In the genomic region with DNA sequence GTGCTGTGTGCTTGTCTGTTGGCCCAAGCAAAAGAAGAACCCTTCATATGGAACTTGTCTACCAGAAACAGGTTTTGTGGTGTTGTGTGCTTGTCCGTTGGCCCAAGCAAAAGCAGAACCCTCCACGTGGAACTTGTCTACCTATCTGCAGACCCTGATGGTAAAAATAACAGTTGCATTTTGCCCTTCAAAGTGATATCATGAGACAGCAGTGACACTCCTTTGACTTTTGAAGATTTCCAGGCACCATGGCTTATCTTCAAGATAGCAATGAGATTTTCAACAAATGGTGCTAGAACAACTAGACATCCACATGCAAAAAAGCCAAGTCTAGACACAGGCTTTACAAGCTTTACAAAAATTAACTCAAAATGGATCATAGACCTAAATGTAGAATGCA, we compare ENCODE assay signal across 25 cellular contexts.
"Had no signal": no experiment of that assay in that cellular context is flagged by ENCODE, and none has a peak within 500 bp of the region (broad histone marks: within the 10 kb centered on the region; RNA-seq: fewer than 3 reads in every experiment).

No MANE protein-coding gene starts in this region.

- H3K4me3 ChIP-seq: esophagus squamous epithelium, gastrocnemius medialis, psoas muscle, right atrium auricular region, thoracic aorta, upper lobe of left lung had no signal

- ATAC-seq: activated CD4-positive, CD25-positive, alpha-beta regulatory T cell treated with anti-CD3 and anti-CD28 coated beads, Interleukin-2, amount 50 U/mL, for 24 hours; activated naive CD4-positive, alpha-beta T cell treated with anti-CD3 and anti-CD28 coated beads, Interleukin-2, amount 50 U/mL, for 72 hours; activated T-helper 17 cell treated with anti-CD3 and anti-CD28 coated beads, Interleukin-2, amount 50 U/mL, for 72 hours; gastrocnemius medialis; naive thymus-derived CD4-positive, alpha-beta T cell; psoas muscle had no signal

- H3K9me3 ChIP-seq: esophagus squamous epithelium, gastrocnemius medialis, psoas muscle, right atrium auricular region, thoracic aorta, upper lobe of left lung had no signal

- H3K27ac Mint-ChIP-seq: activated CD4-positive, alpha-beta T cell treated with anti-CD3 and anti-CD28 coated beads, Interleukin-2, amount 10 ng/mL, durations not matched to agents 7 days and 5 days; activated T-cell treated with anti-CD3 and anti-CD28 coated beads, Interleukin-2, amount 50 U/mL, for 24 hours; activated T-helper 17 cell treated with anti-CD3 and anti-CD28 coated beads, Interleukin-2, amount 50 U/mL, for 72 hours; brain; naive thymus-derived CD4-positive, alpha-beta T cell; T-helper 1 cell treated with Interleukin-12 subunit alpha and Interleukin-12 subunit beta and Interleukin-4 antibody, amounts not matched to agents 30 μg/mL and 1 μg/mL, for 36 hours had no signal

- H3K27me3 ChIP-seq: esophagus squamous epithelium, gastrocnemius medialis, right atrium auricular region, upper lobe of left lung had no signal

- H3K4me3 Mint-ChIP-seq: activated CD4-positive, alpha-beta T cell treated with anti-CD3 and anti-CD28 coated beads, Interleukin-2, amount 10 ng/mL, durations not matched to agents 7 days and 5 days; activated T-cell treated with anti-CD3 and anti-CD28 coated beads, Interleukin-2, amount 50 U/mL, for 24 hours; activated T-helper 17 cell treated with anti-CD3 and anti-CD28 coated beads, Interleukin-2, amount 50 U/mL, for 72 hours; brain; naive thymus-derived CD4-positive, alpha-beta T cell; T-helper 1 cell treated with Interleukin-12 subunit alpha and Interleukin-12 subunit beta and Interleukin-4 antibody, amounts not matched to agents 30 μg/mL and 1 μg/mL, for 36 hours had no signal

- DNase-seq: activated CD4-positive, alpha-beta T cell treated with anti-CD3 and anti-CD28 coated beads, Interleukin-2, amount 10 ng/mL, durations not matched to agents 7 days and 5 days; activated CD8-positive, alpha-beta memory T cell treated with anti-CD3 and anti-CD28 coated beads, Interleukin-2, amount 50 U/mL, for 4 hours; activated T-cell treated with anti-CD3 and anti-CD28 coated beads, Interleukin-2, amount 50 U/mL, for 24 hours; aorta; caudate nucleus; dermis blood vessel endothelial cell; effector memory CD4-positive, alpha-beta T cell; esophagus squamous epithelium; gastrocnemius medialis; hypothalamus; mesenchymal stem cell; naive thymus-derived CD4-positive, alpha-beta T cell; psoas muscle; stimulated activated CD4-positive, alpha-beta T cell treated with anti-CD3 and anti-CD28 coated beads, Interleukin-4, amount 100 ng/mL, for 24 hours; stimulated activated naive CD4-positive, alpha-beta T cell treated with Interleukin-2 at 50 U/mL for 16 hours; T1000; upper lobe of left lung had no signal

- H3K9me3 Mint-ChIP-seq: activated CD4-positive, alpha-beta T cell treated with anti-CD3 and anti-CD28 coated beads, Interleukin-2, amount 10 ng/mL, durations not matched to agents 7 days and 5 days; activated naive CD4-positive, alpha-beta T cell treated with anti-CD3 and anti-CD28 coated beads, Interleukin-2, amount 50 U/mL, for 72 hours; activated T-cell treated with anti-CD3 and anti-CD28 coated beads, Interleukin-2, amount 50 U/mL, for 24 hours; activated T-helper 17 cell treated with anti-CD3 and anti-CD28 coated beads, Interleukin-2, amount 50 U/mL, for 72 hours; brain; naive thymus-derived CD4-positive, alpha-beta T cell; T-helper 1 cell treated with Interleukin-12 subunit alpha and Interleukin-12 subunit beta and Interleukin-4 antibody, amounts not matched to agents 30 μg/mL and 1 μg/mL, for 36 hours had no signal

- H3K27ac ChIP-seq: esophagus squamous epithelium, gastrocnemius medialis, psoas muscle, thoracic aorta, upper lobe of left lung, VCaP had no signal

- H3K27me3 Mint-ChIP-seq: activated CD4-positive, alpha-beta T cell treated with anti-CD3 and anti-CD28 coated beads, Interleukin-2, amount 10 ng/mL, durations not matched to agents 7 days and 5 days; activated T-cell treated with anti-CD3 and anti-CD28 coated beads, Interleukin-2, amount 50 U/mL, for 24 hours; activated T-helper 17 cell treated with anti-CD3 and anti-CD28 coated beads, Interleukin-2, amount 50 U/mL, for 72 hours; brain; naive thymus-derived CD4-positive, alpha-beta T cell had no signal
